In genomic region chr10:389836-390448, GRCh38 we compare ENCODE assay signal across 24 cellular contexts.
"Had no signal": no experiment of that assay in that cellular context is flagged by ENCODE, and none has a peak within 500 bp of the region (broad histone marks: within the 10 kb centered on the region; RNA-seq: fewer than 3 reads in every experiment).

No MANE protein-coding gene starts in this region.

- H3K27ac ChIP-seq: colonic mucosa, esophagus muscularis mucosa, foreskin keratinocyte, gastroesophageal sphincter, heart left ventricle, hepatocyte, left lung, lower lobe of right lung had no signal

- H2AFZ ChIP-seq: hepatocyte had no signal

- H3K4me1 ChIP-seq: colonic mucosa, foreskin keratinocyte, left lung, lower lobe of right lung had no signal

- H3K4me3 ChIP-seq: colonic mucosa, dorsolateral prefrontal cortex, esophagus muscularis mucosa, gastroesophageal sphincter, heart left ventricle, hepatocyte, left lung, lower lobe of right lung, mucosa of descending colon had no signal

- H3K9me3 Mint-ChIP-seq: mesothelial cell of epicardium had no signal

- H3K4me2 ChIP-seq: hepatocyte had no signal

- H3K4me1 Mint-ChIP-seq: mesothelial cell of epicardium had no signal

- H3K9me3 ChIP-seq: colonic mucosa, esophagus muscularis mucosa, gastroesophageal sphincter, heart left ventricle, left lung, lower lobe of right lung, mucosa of descending colon had no signal

- DNase-seq: cerebellar nuclear complex; colonic mucosa; cortex of kidney; dermis blood vessel endothelial cell; effector CD4-positive, alpha-beta T cell; effector memory CD4-positive, alpha-beta T cell; foreskin keratinocyte; heart left ventricle; hypothalamus; left cardiac atrium; left lung; left ventricle myocardium superior; lower lobe of right lung; mesenchymal stem cell; mucosa of descending colon had no signal

- H3K27ac Mint-ChIP-seq: mesothelial cell of epicardium had no signal

- H3K79me2 ChIP-seq: hepatocyte had no signal

- H3K27me3 ChIP-seq: colonic mucosa, dorsolateral prefrontal cortex, esophagus muscularis mucosa, foreskin keratinocyte, gastroesophageal sphincter, heart left ventricle, hepatocyte, left lung had no signal

- ATAC-seq: foreskin keratinocyte, gastroesophageal sphincter, heart left ventricle, left cardiac atrium, left lung, left ventricle myocardium superior, lower lobe of right lung, mucosa of descending colon had no signal

- FAIRE-seq: endothelial cell of umbilical vein, frontal cortex, islet of Langerhans, keratinocyte had no signal

- H3K4me3 Mint-ChIP-seq: mesothelial cell of epicardium had no signal

- H3K36me3 ChIP-seq: colonic mucosa had no signal
